Comparison of ENCODE assay signal across 24 cellular contexts in the genomic region with DNA sequence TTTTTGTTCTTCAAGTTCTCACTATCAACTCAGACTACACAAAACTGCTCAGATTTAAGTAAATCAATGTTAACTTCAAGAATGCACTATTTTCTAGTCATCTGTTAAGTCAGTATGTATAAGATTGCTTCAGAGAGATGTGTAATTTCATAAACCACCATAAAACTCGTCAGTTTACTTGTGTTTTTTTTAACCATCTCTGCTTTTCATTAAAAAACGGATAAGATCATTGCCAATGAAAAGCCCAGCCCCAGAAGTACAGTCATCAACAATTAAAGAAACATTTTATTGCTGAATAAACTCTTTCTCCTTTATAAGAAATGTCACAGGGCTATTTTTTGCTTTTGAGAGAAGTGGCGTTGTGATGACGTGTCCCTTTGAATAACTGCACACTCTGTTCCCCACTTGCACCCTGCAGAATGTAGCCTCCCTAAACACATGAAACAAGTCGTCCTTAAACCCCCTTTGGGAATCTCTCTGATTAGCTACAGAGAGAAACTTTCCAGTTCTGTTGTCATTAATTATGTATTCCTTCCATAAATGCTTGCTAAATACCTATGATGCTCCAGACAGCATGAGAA.
DNase-seq lines count a peak whose midpoint lies in the region; ATAC-seq and TF ChIP-seq lines count a peak whose summit lies in the region.
"Had no signal": no experiment of that assay in that cellular context is flagged by ENCODE, and none has a peak within 500 bp of the region (broad histone marks: within the 10 kb centered on the region; RNA-seq: fewer than 3 reads in every experiment).

No MANE protein-coding gene starts in this region.

- intact Hi-C loops in upper lobe of right lung (cut with DNase I): no loop called here

- TF ChIP-seq RAD21 in SK-N-SH (IDR thresholded peaks at IDR 0.05; ENCODE audit: low read length): no peak

- WGBS in SK-N-SH (ENCODE audit: low lambda C conversion rate): 52% methylated on average over 5 of the region's 5 CpGs
- WGBS in GM23248 (ENCODE audit: low coverage in 1 of 2, low lambda C conversion rate in 2 of 2, missing lambda C conversion rate in 2 of 2), 2 experiments: 2 to 4% methylated on average over 5 of the region's 5 CpGs
- 40 to 45% methylated on average over 5 of the region's 5 CpGs for WGBS in tibial nerve, 2 donors

- H3K27me3 ChIP-seq in SK-N-SH (ENCODE audit: insufficient read depth): no peaks in the 10 kb centered on the region
- no peaks in the 10 kb centered on the region; the same call in 1 of the 2 replicates for H3K27me3 ChIP-seq in GM23248 (replicated peaks; ENCODE audit: insufficient read depth)
- H3K27me3 ChIP-seq in tibial nerve: no peaks in the 10 kb centered on the region
- no peaks in the 10 kb centered on the region for H3K27me3 ChIP-seq in upper lobe of right lung
- H3K27me3 ChIP-seq: BE2C had no signal

- TF ChIP-seq EP300 in SK-N-SH (IDR thresholded peaks at IDR 0.05; ENCODE audit: borderline replicate concordance in 1 of 2, low read depth in 1 of 2, low read length in 1 of 2): no peak
- TF ChIP-seq EP300 in tibial nerve (IDR thresholded peaks at IDR 0.05): peak; percentile 36 to 67

- H3K4me2 ChIP-seq in SK-N-SH (no peak overlapping the region), GM23248 (ENCODE audit: unreplicated experiment) (no peak overlapping the region)

- H3K9me2 ChIP-seq in SK-N-SH (no peaks in the 10 kb centered on the region), GM23248 (ENCODE audit: insufficient read depth) (no peaks in the 10 kb centered on the region)

- H4K20me1 ChIP-seq in SK-N-SH (ENCODE audit: insufficient read depth): no peaks in the 10 kb centered on the region
- no peaks in the 10 kb centered on the region for H4K20me1 ChIP-seq in GM23248 (ENCODE audit: insufficient read depth)

- no peak overlapping the region for H3K9ac ChIP-seq in SK-N-SH
- H3K9ac ChIP-seq in GM23248: no peak overlapping the region

- POLR2A ChIA-PET in SK-N-SH (lab: Yijun Ruan, JAX): no interaction called here

- H3F3A ChIP-seq in SK-N-SH (replicated peaks; ENCODE audit: insufficient read depth) (peaks cover 7% of the 10 kb centered on the region), GM23248 (ENCODE audit: insufficient read depth) (peaks cover 12% of the 10 kb centered on the region; the same call in 1 of the 2 replicates)

- no peaks in the 10 kb centered on the region for H3K79me2 ChIP-seq in SK-N-SH (ENCODE audit: insufficient read depth)
- no peaks in the 10 kb centered on the region for H3K79me2 ChIP-seq in GM23248 (ENCODE audit: insufficient read depth)

- no peak overlapping the region for H2AFZ ChIP-seq in SK-N-SH (ENCODE audit: low read depth)
- H2AFZ ChIP-seq in GM23248: no peak overlapping the region

- H3K9me3 ChIP-seq in SK-N-SH (no peaks in the 10 kb centered on the region), GM23248 (ENCODE audit: low read depth) (no peaks in the 10 kb centered on the region), tibial nerve (no peaks in the 10 kb centered on the region), upper lobe of right lung (no peaks in the 10 kb centered on the region)
- H3K9me3 ChIP-seq: BE2C had no signal

- in situ Hi-C loops in GM23248 (cut with MboI): no loop called here

- TF ChIP-seq POLR2A in tibial nerve (IDR thresholded peaks at IDR 0.05): no peak

- H3K27ac ChIP-seq in SK-N-SH (ENCODE audit: low read depth in 2 of 2, low read length in 1 of 2) (no peak overlapping the region), GM23248 (no peak overlapping the region), tibial nerve (peak overlapping the region in 3 of 4 donors; percentile 13 to 76 (median 59)), upper lobe of right lung (no peak overlapping the region)
- H3K27ac ChIP-seq: 22Rv1 had no signal

- CTCF ChIA-PET in SK-N-SH (lab: Yijun Ruan, JAX): interaction anchor here (1.4 kb wide), 1 partner anchor 115 kb away, joined by 3 read pairs; no protein-coding TSS in a partner anchor

- H3K4me3 ChIP-seq in SK-N-SH (ENCODE audit: low read depth in 2 of 2, low read length in 1 of 2) (no peak overlapping the region), GM23248 (no peak overlapping the region), tibial nerve (no peak overlapping the region), upper lobe of right lung (no peak overlapping the region)

- H3K4me1 ChIP-seq in SK-N-SH (ENCODE audit: control insufficient read depth in 1 of 2, insufficient read depth in 2 of 2, low read depth in 1 of 2, low read length in 1 of 2): peaks cover 0 to 6% of the 10 kb centered on the region in 2 experiments; a peak in 3 of 4 replicates
- peaks cover 7% of the 10 kb centered on the region for H3K4me1 ChIP-seq in GM23248 (ENCODE audit: insufficient read depth)
- peaks cover 0 to 34% (median 0%) of the 10 kb centered on the region in 4 donors for H3K4me1 ChIP-seq in tibial nerve
- no peaks in the 10 kb centered on the region for H3K4me1 ChIP-seq in upper lobe of right lung
- H3K4me1 ChIP-seq: BE2C had no signal

- H3K36me3 ChIP-seq in SK-N-SH (replicated peaks in 1 of 2; ENCODE audit: control insufficient read depth in 1 of 2, insufficient read depth in 2 of 2, low read length in 1 of 2) (no peaks in the 10 kb centered on the region), GM23248 (ENCODE audit: low read depth) (no peaks in the 10 kb centered on the region), tibial nerve (no peaks in the 10 kb centered on the region), upper lobe of right lung (no peaks in the 10 kb centered on the region)
- H3K36me3 ChIP-seq: BE2C had no signal

- no peak for ATAC-seq in SK-N-SH treated with all-trans-retinoic acid at 6 μM for 48 hours
- ATAC-seq in upper lobe of right lung: no peak
- ATAC-seq in HG02642 (IDR thresholded peaks at IDR 0.05; ENCODE audit: poor library complexity, unreplicated experiment): no peak
- ATAC-seq: Panc1 had no signal

- TF ChIP-seq CTCF in SK-N-SH (IDR thresholded peaks at IDR 0.05): no peak
- no peak for TF ChIP-seq CTCF in tibial nerve (IDR thresholded peaks at IDR 0.05)
- no peak for TF ChIP-seq CTCF in upper lobe of right lung (IDR thresholded peaks at IDR 0.05)

- DNase-seq in SK-N-SH (no peak), GM23248 (peak; percentile 45), fibroblast of peridontal ligament (ENCODE audit: extremely low read depth) (peak; percentile 88), tibial nerve (ENCODE audit: low spot score in 2 of 2) (no peak), upper lobe of right lung (no peak), NCI-H187 (lab: John Stamatoyannopoulos, UW) (no peak)
- DNase-seq: ACHN; BE2C; CD4-positive, alpha-beta T cell; GDM1; H9; HFFc6; NCI-H1105; NCI-H146; NCI-H2081; NCI-H2171; NCI-H345; NCI-H524; NCI-H774; T-helper 1 cell had no signal

TF ChIP-seq in SK-N-SH, 30 proteins besides CTCF, POLR2A, EP300 and RAD21:
- TF ChIP-seq NRF1 (IDR thresholded peaks at IDR 0.05; ENCODE audit: low read depth, low read length) (no peak), TCF12 (IDR thresholded peaks at IDR 0.05) (peak; percentile 55)
- TF ChIP-seq, protein P1, sequence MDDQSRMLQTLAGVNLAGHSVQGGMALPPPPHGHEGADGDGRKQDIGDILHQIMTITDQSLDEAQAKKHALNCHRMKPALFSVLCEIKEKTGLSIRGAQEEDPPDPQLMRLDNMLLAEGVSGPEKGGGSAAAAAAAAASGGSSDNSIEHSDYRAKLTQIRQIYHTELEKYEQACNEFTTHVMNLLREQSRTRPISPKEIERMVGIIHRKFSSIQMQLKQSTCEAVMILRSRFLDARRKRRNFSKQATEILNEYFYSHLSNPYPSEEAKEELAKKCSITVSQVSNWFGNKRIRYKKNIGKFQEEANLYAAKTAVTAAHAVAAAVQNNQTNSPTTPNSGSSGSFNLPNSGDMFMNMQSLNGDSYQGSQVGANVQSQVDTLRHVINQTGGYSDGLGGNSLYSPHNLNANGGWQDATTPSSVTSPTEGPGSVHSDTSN (IDR thresholded peaks at IDR 0.05): 0 out of 2 replicates have a peak, but pooled peaks have one; percentile 13

TF ChIP-seq in SK-N-SH treated with all-trans-retinoic acid at 6 μM for 48 hours, 23 proteins besides CTCF, POLR2A, EP300 and RAD21 (continues in another document):
- TF ChIP-seq ZNF565 (CRISPR knock-in tag; conservative IDR thresholded peaks at IDR 0.05; ENCODE audit: low read depth) (no peak), RARB (CRISPR knock-in tag; IDR thresholded peaks at IDR 0.05) (no peak), ZFP3 (CRISPR knock-in tag; IDR thresholded peaks at IDR 0.05) (no peak), ISL1 (CRISPR knock-in tag; IDR thresholded peaks at IDR 0.05) (no peak), BACH2 (CRISPR knock-in tag; IDR thresholded peaks at IDR 0.05; ENCODE audit: borderline replicate concordance) (no peak), ZFP30 (CRISPR knock-in tag; IDR thresholded peaks at IDR 0.05) (no peak), CSDC2 (CRISPR knock-in tag; IDR thresholded peaks at IDR 0.05) (no peak), ESRRG (CRISPR knock-in tag; IDR thresholded peaks at IDR 0.05) (no peak)
- TF ChIP-seq, protein P2, sequence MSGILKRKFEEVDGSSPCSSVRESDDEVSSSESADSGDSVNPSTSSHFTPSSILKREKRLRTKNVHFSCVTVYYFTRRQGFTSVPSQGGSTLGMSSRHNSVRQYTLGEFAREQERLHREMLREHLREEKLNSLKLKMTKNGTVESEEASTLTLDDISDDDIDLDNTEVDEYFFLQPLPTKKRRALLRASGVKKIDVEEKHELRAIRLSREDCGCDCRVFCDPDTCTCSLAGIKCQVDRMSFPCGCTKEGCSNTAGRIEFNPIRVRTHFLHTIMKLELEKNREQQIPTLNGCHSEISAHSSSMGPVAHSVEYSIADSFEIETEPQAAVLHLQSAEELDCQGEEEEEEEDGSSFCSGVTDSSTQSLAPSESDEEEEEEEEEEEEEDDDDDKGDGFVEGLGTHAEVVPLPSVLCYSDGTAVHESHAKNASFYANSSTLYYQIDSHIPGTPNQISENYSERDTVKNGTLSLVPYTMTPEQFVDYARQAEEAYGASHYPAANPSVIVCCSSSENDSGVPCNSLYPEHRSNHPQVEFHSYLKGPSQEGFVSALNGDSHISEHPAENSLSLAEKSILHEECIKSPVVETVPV (CRISPR knock-in tag; IDR thresholded peaks at IDR 0.05): no peak
- TF ChIP-seq, protein P3, sequence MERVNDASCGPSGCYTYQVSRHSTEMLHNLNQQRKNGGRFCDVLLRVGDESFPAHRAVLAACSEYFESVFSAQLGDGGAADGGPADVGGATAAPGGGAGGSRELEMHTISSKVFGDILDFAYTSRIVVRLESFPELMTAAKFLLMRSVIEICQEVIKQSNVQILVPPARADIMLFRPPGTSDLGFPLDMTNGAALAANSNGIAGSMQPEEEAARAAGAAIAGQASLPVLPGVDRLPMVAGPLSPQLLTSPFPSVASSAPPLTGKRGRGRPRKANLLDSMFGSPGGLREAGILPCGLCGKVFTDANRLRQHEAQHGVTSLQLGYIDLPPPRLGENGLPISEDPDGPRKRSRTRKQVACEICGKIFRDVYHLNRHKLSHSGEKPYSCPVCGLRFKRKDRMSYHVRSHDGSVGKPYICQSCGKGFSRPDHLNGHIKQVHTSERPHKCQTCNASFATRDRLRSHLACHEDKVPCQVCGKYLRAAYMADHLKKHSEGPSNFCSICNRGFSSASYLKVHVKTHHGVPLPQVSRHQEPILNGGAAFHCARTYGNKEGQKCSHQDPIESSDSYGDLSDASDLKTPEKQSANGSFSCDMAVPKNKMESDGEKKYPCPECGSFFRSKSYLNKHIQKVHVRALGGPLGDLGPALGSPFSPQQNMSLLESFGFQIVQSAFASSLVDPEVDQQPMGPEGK (CRISPR knock-in tag; IDR thresholded peaks at IDR 0.05; ENCODE audit: borderline replicate concordance): no peak

Comparison
In these comparisons a context has a peak if more than half of its experiments do, and no peak if none do; other contexts are left out.
1. DNase-seq: peak in GM23248 (single experiment) and fibroblast of peridontal ligament (single experiment); none in SK-N-SH (single experiment), tibial nerve (0 of 2), upper lobe of right lung (single experiment) and NCI-H187 (0 of 2).
2. H3K27ac ChIP-seq: peak in tibial nerve (3 of 4); none in SK-N-SH (0 of 2), GM23248 (single experiment) and upper lobe of right lung (single experiment).